In genomic region chr7:77855371-77856083, GRCh38 we compare ENCODE assay signal across 24 cellular contexts. TPM values are rescaled to one million over a fixed set of nuclear protein-coding genes. Genes with fewer than 3 reads are reported as not detected.
DNase-seq lines count a peak whose midpoint lies in the region; ATAC-seq, FAIRE-seq and TF ChIP-seq lines count a peak whose summit lies in the region.
"Had no signal": no experiment of that assay in that cellular context is flagged by ENCODE, and none has a peak within 500 bp of the region (broad histone marks: within the 10 kb centered on the region; RNA-seq: fewer than 3 reads in every experiment).

No MANE protein-coding gene starts in this region.

- no peaks in the 10 kb centered on the region for H3K36me3 ChIP-seq in right lobe of liver
- H3K36me3 ChIP-seq in HepG2 (replicated peaks in 1 of 2; ENCODE audit: control insufficient read depth in 1 of 2, insufficient read depth in 2 of 2, low read length in 2 of 2): peaks cover 0 to 3% of the 10 kb centered on the region in 2 experiments; a peak in 1 of 5 replicates
- H3K36me3 ChIP-seq in upper lobe of right lung: no peaks in the 10 kb centered on the region
- no peaks in the 10 kb centered on the region for H3K36me3 ChIP-seq in neural progenitor cell
- H3K36me3 ChIP-seq: transverse colon had no signal

- H3K4me3 ChIP-seq in right lobe of liver (no peak overlapping the region), HepG2 (replicated peaks in 1 of 3; ENCODE audit: insufficient read depth in 1 of 3, low read depth in 2 of 3, low read length in 3 of 3) (no peak overlapping the region), right cardiac atrium (ENCODE audit: low read length) (no peak overlapping the region), upper lobe of right lung (no peak overlapping the region), lower leg skin (ENCODE audit: low read depth, poor library complexity, severe bottlenecking) (no peak overlapping the region), neural progenitor cell (no peak overlapping the region)
- H3K4me3 ChIP-seq: transverse colon had no signal

- H2AFZ ChIP-seq in HepG2 (ENCODE audit: low read length) (no peak overlapping the region), neural progenitor cell (replicated peaks) (no peak overlapping the region)

- no peak for TF ChIP-seq CTCF in right lobe of liver (IDR thresholded peaks at IDR 0.05)
- no peak for TF ChIP-seq CTCF in HepG2 (CRISPR knock-in tag; IDR thresholded peaks at IDR 0.05)
- TF ChIP-seq CTCF in upper lobe of right lung (IDR thresholded peaks at IDR 0.05): no peak
- TF ChIP-seq CTCF in lower leg skin (IDR thresholded peaks at IDR 0.05): no peak
- TF ChIP-seq CTCF in neural progenitor cell (IDR thresholded peaks at IDR 0.05): no peak

- TF ChIP-seq EP300 in HepG2 (IDR thresholded peaks at IDR 0.05; ENCODE audit: low read depth in 2 of 2, low read length in 2 of 2): no peak
- no peak for TF ChIP-seq EP300 in HepG2 (CRISPR knock-in tag; IDR thresholded peaks at IDR 0.05; ENCODE audit: borderline replicate concordance)

- peak; percentile 25 to 57 (median 57) for DNase-seq in right lobe of liver
- DNase-seq in HepG2 (ENCODE audit: low spot score): no peak
- peak; percentile 5 for DNase-seq in cerebellum (ENCODE audit: low spot score)
- DNase-seq in right cardiac atrium: peak; percentile 35 to 73 (median 55)
- peak; percentile 73 for DNase-seq in upper lobe of right lung
- no peak for DNase-seq in lower leg skin (ENCODE audit: low spot score in 2 of 2)
- DNase-seq in neural progenitor cell (ENCODE audit: low spot score): no peak
- DNase-seq: activated B cell treated with CpG ODN at 0.5 μM for 24 hours; activated CD8-positive, alpha-beta memory T cell treated with anti-CD3 and anti-CD28 coated beads, Interleukin-2, amount 50 U/mL, for 4 hours; activated naive CD4-positive, alpha-beta T cell; H9; KG1; naive thymus-derived CD8-positive, alpha-beta T cell; NCI-H1417 treated with DMSO at 0.1 percent for 48 hours; NCI-H526; stimulated activated CD4-positive, alpha-beta T cell treated with anti-CD3 and anti-CD28 coated beads, Interleukin-1b, Interleukin-23, amount 100 ng/mL, for 48 hours; T-helper 1 cell; transverse colon had no signal

- in situ Hi-C loops in HepG2 (cut with HindIII; ENCODE audit: extremely low pct_ligation_motif_present, low pct_unique_long_range_greater_than_20kb): no loop called here

- no peaks in the 10 kb centered on the region for H3K4me1 Mint-ChIP-seq in neural progenitor cell

- H3K27ac ChIP-seq in right lobe of liver: no peak overlapping the region
- H3K27ac ChIP-seq in HepG2 (ENCODE audit: extremely low read length, insufficient read depth, low read length): no peak overlapping the region
- no peak overlapping the region for H3K27ac ChIP-seq in right cardiac atrium (ENCODE audit: low read length)
- no peak overlapping the region for H3K27ac ChIP-seq in upper lobe of right lung
- no peak overlapping the region for H3K27ac ChIP-seq in neural progenitor cell
- H3K27ac ChIP-seq: transverse colon had no signal

- TF ChIP-seq RAD21 in HepG2 (CRISPR knock-in tag; IDR thresholded peaks at IDR 0.05): no peak

- CTCF ChIA-PET in HepG2 (lab: Yijun Ruan, JAX; ENCODE audit: low intra/inter-chr PET ratio, low total read pairs): no interaction called here

- H3K79me2 ChIP-seq in HepG2 (ENCODE audit: insufficient read depth, low read length) (no peaks in the 10 kb centered on the region), neural progenitor cell (ENCODE audit: low read depth) (peaks cover 5% of the 10 kb centered on the region)

- no peaks in the 10 kb centered on the region for H3K27me3 Mint-ChIP-seq in neural progenitor cell (ENCODE audit: insufficient read depth, low read depth)
- H3K27me3 Mint-ChIP-seq: activated B cell treated with CpG ODN at 0.5 μM for 24 hours; naive thymus-derived CD8-positive, alpha-beta T cell had no signal

- H3K36me3 Mint-ChIP-seq in neural progenitor cell: peaks cover 5% of the 10 kb centered on the region

- no peak overlapping the region for H3K27ac Mint-ChIP-seq in neural progenitor cell
- H3K27ac Mint-ChIP-seq: activated B cell treated with CpG ODN at 0.5 μM for 24 hours had no signal

- ATAC-seq in right lobe of liver: peak in 2 of 4 donors; percentile 58 to 83
- ATAC-seq in HepG2: no peak
- peak in 1 of 2 donors; percentile 38 for ATAC-seq in right cardiac atrium
- ATAC-seq in upper lobe of right lung: peak; percentile 71
- ATAC-seq in HG03571 (IDR thresholded peaks at IDR 0.05; ENCODE audit: unreplicated experiment): no peak
- ATAC-seq: left colon; naive thymus-derived CD8-positive, alpha-beta T cell had no signal

- no peak overlapping the region for H3K4me3 Mint-ChIP-seq in neural progenitor cell
- H3K4me3 Mint-ChIP-seq: activated B cell treated with CpG ODN at 0.5 μM for 24 hours; H9; naive thymus-derived CD8-positive, alpha-beta T cell had no signal

- H3K4me2 ChIP-seq in HepG2 (ENCODE audit: low read depth, low read length) (no peak overlapping the region), neural progenitor cell (no peak overlapping the region)

- TF ChIP-seq POLR2A in right lobe of liver (IDR thresholded peaks at IDR 0.05): no peak
- TF ChIP-seq POLR2A in HepG2 (IDR thresholded peaks at IDR 0.05; ENCODE audit: insufficient read depth in 1 of 2, low read depth in 2 of 2, low read length in 2 of 2): no peak
- no peak for TF ChIP-seq POLR2A in lower leg skin (IDR thresholded peaks at IDR 0.05)

- no peak overlapping the region for H3K9ac ChIP-seq in HepG2 (ENCODE audit: insufficient read depth, low read depth, low read length)
- H3K9ac ChIP-seq in neural progenitor cell: no peak overlapping the region

- BruUV-seq in HepG2 (replicated peaks; lab: Mats Ljungman, UMichigan): no TSS peak

- 77% methylated on average over 3 of the region's 7 CpGs for WGBS in right lobe of liver (ENCODE audit: insufficient coverage, low coverage, low lambda C conversion rate, missing lambda C conversion rate)
- 88% methylated on average over 7 of the region's 7 CpGs for WGBS in HepG2 (ENCODE audit: low lambda C conversion rate)
- 75% methylated on average over 7 of the region's 7 CpGs for WGBS in right cardiac atrium
- 84 to 93% methylated on average over 7 of the region's 7 CpGs for WGBS in lower leg skin, 2 donors

- no peak for FAIRE-seq in HepG2 (lab: Jason Lieb, UNC)
- FAIRE-seq: bronchial epithelial cell, endometrium, G401.6, GM12892 had no signal

- H4K20me1 ChIP-seq in HepG2 (ENCODE audit: insufficient read depth, low read length) (no peaks in the 10 kb centered on the region), neural progenitor cell (ENCODE audit: low read depth) (no peaks in the 10 kb centered on the region)

- H3K27me3 ChIP-seq in right lobe of liver (no peaks in the 10 kb centered on the region), HepG2 (ENCODE audit: control insufficient read depth in 1 of 2, insufficient read depth in 2 of 2, low read length in 2 of 2) (no peaks in the 10 kb centered on the region), right cardiac atrium (ENCODE audit: control insufficient read depth, insufficient read depth) (no peaks in the 10 kb centered on the region), upper lobe of right lung (no peaks in the 10 kb centered on the region), neural progenitor cell (no peaks in the 10 kb centered on the region)
- H3K27me3 ChIP-seq: transverse colon had no signal

- no peaks in the 10 kb centered on the region for H3F3A ChIP-seq in neural progenitor cell (ENCODE audit: low read depth)

- peaks cover 0 to 11% (median 0%) of the 10 kb centered on the region in 4 donors for H3K9me3 ChIP-seq in right lobe of liver
- no peaks in the 10 kb centered on the region for H3K9me3 ChIP-seq in HepG2 (ENCODE audit: low read length)
- H3K9me3 ChIP-seq in right cardiac atrium (ENCODE audit: control insufficient read depth, low read length): no peaks in the 10 kb centered on the region
- no peaks in the 10 kb centered on the region for H3K9me3 ChIP-seq in upper lobe of right lung
- no peaks in the 10 kb centered on the region for H3K9me3 ChIP-seq in neural progenitor cell (ENCODE audit: low read depth)
- H3K9me3 ChIP-seq: transverse colon had no signal

- intact Hi-C loops in right lobe of liver (cut with DNase I) (no loop called here), HepG2 (cut with micrococcal nuclease; ENCODE audit: unreplicated experiment) (no loop called here), right cardiac atrium (cut with DNase I) (no loop called here), upper lobe of right lung (cut with DNase I) (no loop called here), lower leg skin (cut with DNase I; ENCODE audit: low total_unique reads) (no loop called here)

- POLR2A ChIA-PET in HepG2 (lab: Yijun Ruan, JAX): no interaction called here

- no peaks in the 10 kb centered on the region for H3K9me3 Mint-ChIP-seq in neural progenitor cell
- H3K9me3 Mint-ChIP-seq: activated B cell treated with CpG ODN at 0.5 μM for 24 hours; H9; naive thymus-derived CD8-positive, alpha-beta T cell had no signal

- H3K4me1 ChIP-seq in right lobe of liver: peaks cover 0 to 6% (median 0%) of the 10 kb centered on the region in 4 donors
- H3K4me1 ChIP-seq in HepG2 (ENCODE audit: insufficient read depth, low read length): 0 out of 2 replicates have a peak, but pooled peaks cover 10% of the 10 kb centered on the region
- no peaks in the 10 kb centered on the region for H3K4me1 ChIP-seq in right cardiac atrium (ENCODE audit: control insufficient read depth, insufficient read depth, low read length)
- H3K4me1 ChIP-seq in upper lobe of right lung: peaks cover 5% of the 10 kb centered on the region
- peaks cover 9% of the 10 kb centered on the region for H3K4me1 ChIP-seq in neural progenitor cell

RNA-seq across cellular contexts. Expression of gene PHTF2, which starts 57.0 kb away (rescaled TPM):
- total RNA-seq in right lobe of liver (1 to 10 TPM; 2.4 to 6.8 (median 5.5) TPM), HepG2 (2016; rRNA removed; fragmentation: Illumina TruSeq; extraction: Trizol) (9.2 and 10.2 TPM in 2 replicates), cerebellum (35.1 TPM), right cardiac atrium (10 to 100 TPM; 17.9 to 20.3 (median 18.3) TPM), upper lobe of right lung (14.4 TPM), lower leg skin (10 to 100 TPM in 2 of 4 donors, 1 to 10 TPM in 2; 6.9 to 11.9 (median 9.8) TPM), neural progenitor cell (ENCODE audit: low replicate concordance) (33.0 and 38.6 TPM in 2 replicates)
- 1.7 and 2.2 TPM in 2 replicates for total RNA-seq in HepG2 (2016; cell fraction: cytosol; rRNA removed; fragmentation: Illumina TruSeq; extraction: Trizol; ENCODE audit: low read depth)
- total RNA-seq in HepG2 (2016; cell fraction: insoluble cytoplasmic fraction; rRNA removed; fragmentation: Illumina TruSeq; extraction: Trizol): 7.8 and 9.8 TPM in 2 replicates
- total RNA-seq in HepG2 (2016; cell fraction: membrane; rRNA removed; fragmentation: Illumina TruSeq; extraction: Trizol): 6.1 and 6.8 TPM in 2 replicates
- 13.9 and 15.6 TPM in 2 replicates for total RNA-seq in HepG2 (2016; cell fraction: nucleus; rRNA removed; fragmentation: Illumina TruSeq; extraction: Trizol)
- polyA plus RNA-seq in HepG2 (2011; rRNA removed) (4.3 and 7.4 TPM in 2 replicates), right cardiac atrium (8.4 TPM)
- polyA plus RNA-seq in HepG2 (2011; cell fraction: cytosol; rRNA removed): 2.8 and 3.6 TPM in 2 replicates
- 2.2 and 3.6 TPM in 2 replicates for polyA plus RNA-seq in HepG2 (2011; cell fraction: nucleus; rRNA removed)
- 4.2 and 5.9 TPM in 2 replicates for polyA plus RNA-seq in HepG2 (2012)
- 1.4 and 1.7 TPM in 2 replicates for polyA plus RNA-seq in HepG2 (2016; cell fraction: cytosol; fragmentation: Illumina TruSeq; extraction: Trizol; ENCODE audit: low read depth)
- 4.1 and 4.6 TPM in 2 replicates for polyA plus RNA-seq in HepG2 (2016; cell fraction: insoluble cytoplasmic fraction; fragmentation: Illumina TruSeq; extraction: Trizol; ENCODE audit: low read depth)
- 2.7 TPM in 2 replicates for polyA plus RNA-seq in HepG2 (2016; cell fraction: membrane; fragmentation: Illumina TruSeq; extraction: Trizol; ENCODE audit: low read depth)
- polyA plus RNA-seq in HepG2 (2016; cell fraction: nucleus; fragmentation: Illumina TruSeq; extraction: Trizol; ENCODE audit: insufficient read depth, low read depth): 12.9 and 13.8 TPM in 2 replicates
- polyA minus RNA-seq in HepG2 (2011; rRNA and poly(A)+ RNA removed; ENCODE audit: low replicate concordance): 5.8 and 9.3 TPM in 2 replicates
- polyA minus RNA-seq in HepG2 (2011; cell fraction: cytosol; rRNA and poly(A)+ RNA removed): 6.3 and 7.1 TPM in 2 replicates
- 16.0 and 16.5 TPM in 2 replicates for polyA minus RNA-seq in HepG2 (2011; cell fraction: nucleus; rRNA and poly(A)+ RNA removed)

RNA-seq across cellular contexts. Expression of gene TMEM60, which starts 57.3 kb away (rescaled TPM):
- 10 to 100 TPM in 1 of 6 experiments, 1 to 10 TPM in 5; 6.6 to 10.4 (median 8.0) TPM for total RNA-seq in right lobe of liver
- 25.6 and 26.9 TPM in 2 replicates for total RNA-seq in HepG2 (2016; rRNA removed; fragmentation: Illumina TruSeq; extraction: Trizol)
- 17.9 and 19.9 TPM in 2 replicates for total RNA-seq in HepG2 (2016; cell fraction: cytosol; rRNA removed; fragmentation: Illumina TruSeq; extraction: Trizol; ENCODE audit: low read depth)
- 26.6 and 27.6 TPM in 2 replicates for total RNA-seq in HepG2 (2016; cell fraction: insoluble cytoplasmic fraction; rRNA removed; fragmentation: Illumina TruSeq; extraction: Trizol)
- 31.1 and 33.1 TPM in 2 replicates for total RNA-seq in HepG2 (2016; cell fraction: membrane; rRNA removed; fragmentation: Illumina TruSeq; extraction: Trizol)
- total RNA-seq in HepG2 (2016; cell fraction: nucleus; rRNA removed; fragmentation: Illumina TruSeq; extraction: Trizol): 15.4 and 16.4 TPM in 2 replicates
- polyA plus RNA-seq in HepG2 (2011; rRNA removed): 20.8 and 27.7 TPM in 2 replicates
- 12.3 and 20.7 TPM in 2 replicates for polyA plus RNA-seq in HepG2 (2011; cell fraction: cytosol; rRNA removed)
- polyA plus RNA-seq in HepG2 (2011; cell fraction: nucleus; rRNA removed): 3.3 and 4.4 TPM in 2 replicates
- 20.8 and 25.5 TPM in 2 replicates for polyA plus RNA-seq in HepG2 (2012)
- 18.6 and 27.4 TPM in 2 replicates for polyA plus RNA-seq in HepG2 (2016; cell fraction: cytosol; fragmentation: Illumina TruSeq; extraction: Trizol; ENCODE audit: low read depth)
- 32.4 and 33.8 TPM in 2 replicates for polyA plus RNA-seq in HepG2 (2016; cell fraction: insoluble cytoplasmic fraction; fragmentation: Illumina TruSeq; extraction: Trizol; ENCODE audit: low read depth)
- polyA plus RNA-seq in HepG2 (2016; cell fraction: membrane; fragmentation: Illumina TruSeq; extraction: Trizol; ENCODE audit: low read depth): 30.4 and 37.5 TPM in 2 replicates
- 23.7 and 24.2 TPM in 2 replicates for polyA plus RNA-seq in HepG2 (2016; cell fraction: nucleus; fragmentation: Illumina TruSeq; extraction: Trizol; ENCODE audit: insufficient read depth, low read depth)
- polyA minus RNA-seq in HepG2 (2011; rRNA and poly(A)+ RNA removed; ENCODE audit: low replicate concordance): 6.9 and 8.6 TPM in 2 replicates
- 5.4 and 6.6 TPM in 2 replicates for polyA minus RNA-seq in HepG2 (2011; cell fraction: cytosol; rRNA and poly(A)+ RNA removed)
- polyA minus RNA-seq in HepG2 (2011; cell fraction: nucleus; rRNA and poly(A)+ RNA removed): 3.6 and 5.1 TPM in 2 replicates
- 9.6 TPM for total RNA-seq in cerebellum
- total RNA-seq in right cardiac atrium: 1 to 10 TPM; 7.9 to 9.8 (median 9.1) TPM
- polyA plus RNA-seq in right cardiac atrium: 16.3 TPM
- total RNA-seq in upper lobe of right lung: 22.8 TPM
- total RNA-seq in lower leg skin: 10 to 100 TPM; 10.9 to 14.0 (median 11.7) TPM
- total RNA-seq in neural progenitor cell (ENCODE audit: low replicate concordance): 36.8 and 42.8 TPM in 2 replicates

Comparison
In these comparisons a context has a peak if more than half of its experiments do, and no peak if none do; other contexts are left out.
1. DNase-seq: peak in right lobe of liver (3 of 3), cerebellum (single experiment), right cardiac atrium (3 of 3) and upper lobe of right lung (single experiment); none in HepG2 (single experiment), lower leg skin (0 of 2) and neural progenitor cell (single experiment).